Comparison of ENCODE assay signal across 20 cellular contexts in genomic region chr3:94378322-94378721, GRCh38.
DNase-seq lines count a peak whose midpoint lies in the region; ATAC-seq, FAIRE-seq and TF ChIP-seq lines count a peak whose summit lies in the region.
"Had no signal": no experiment of that assay in that cellular context is flagged by ENCODE, and none has a peak within 500 bp of the region (broad histone marks: within the 10 kb centered on the region; RNA-seq: fewer than 3 reads in every experiment).

No MANE protein-coding gene starts in this region.

- H3K4me3 ChIP-seq in mucosa of descending colon = no peak overlapping the region
- H3K4me3 ChIP-seq: A549; BLaER1 treated with 17β-estradiol and CSF1 and Interleukin-3, amounts not matched to agents 10 nM and 100 nM had no signal

- H3K9me3 ChIP-seq in mucosa of descending colon = no peaks in the 10 kb centered on the region
- H3K9me3 ChIP-seq: A549, Caco-2 had no signal

- no peaks in the 10 kb centered on the region for H3K36me3 Mint-ChIP-seq in stimulated activated naive B cell treated with anti-CD40 and anti-IgM and Interleukin-4, amounts not matched to agents 10 μg/mL and 1 μg/mL and 100 μg/mL, for 72 hours
- H3K36me3 Mint-ChIP-seq: CD8-positive, alpha-beta T cell had no signal

- H3K4me1 Mint-ChIP-seq in stimulated activated naive B cell treated with anti-CD40 and anti-IgM and Interleukin-4, amounts not matched to agents 10 μg/mL and 1 μg/mL and 100 μg/mL, for 72 hours = no peaks in the 10 kb centered on the region
- H3K4me1 Mint-ChIP-seq: B cell had no signal

- H3K9me3 Mint-ChIP-seq in stimulated activated naive B cell treated with anti-CD40 and anti-IgM and Interleukin-4, amounts not matched to agents 10 μg/mL and 1 μg/mL and 100 μg/mL, for 72 hours = peaks cover 3 to 4% of the 10 kb centered on the region in 2 donors
- H3K9me3 Mint-ChIP-seq: CD4-positive, alpha-beta T cell had no signal

- peak; percentile 9 for DNase-seq in HT-29 (ENCODE audit: low spot score)
- DNase-seq in mucosa of descending colon = no peak
- no peak for DNase-seq in stimulated activated naive B cell treated with anti-CD40 and anti-IgM and Interleukin-4, amounts not matched to agents 10 μg/mL and 1 μg/mL and 100 μg/mL, for 72 hours
- DNase-seq in stimulated activated CD4-positive, alpha-beta T cell treated with anti-CD3 and anti-CD28 coated beads, Interleukin-4, amount 100 ng/mL, for 1 hour = no peak
- DNase-seq: AML-193; Caco-2; Calu3; CD4-positive, alpha-beta T cell; CD8-positive, alpha-beta T cell; DMS79 treated with DMSO at 0.1 percent for 48 hours; GF-D8 had no signal

- intact Hi-C loops in mucosa of descending colon (cut with DNase I, micrococcal nuclease) = no loop called here

- TF ChIP-seq CTCF in mucosa of descending colon (IDR thresholded peaks at IDR 0.05) = no peak

- ATAC-seq in mucosa of descending colon = peak; percentile 78
- no peak for ATAC-seq in stimulated activated naive B cell treated with anti-CD40 and anti-IgM and Interleukin-4, amounts not matched to agents 10 μg/mL and 1 μg/mL and 100 μg/mL, for 72 hours (replicated peaks)
- ATAC-seq in GM19324 (IDR thresholded peaks at IDR 0.05; ENCODE audit: low FRiP score, unreplicated experiment) = no peak
- ATAC-seq: A549; CD8-positive, alpha-beta T cell had no signal

- no peaks in the 10 kb centered on the region for H3K4me1 ChIP-seq in mucosa of descending colon (ENCODE audit: low read depth)
- H3K4me1 ChIP-seq: A549, Caco-2 had no signal

- no peak overlapping the region for H3K27ac Mint-ChIP-seq in stimulated activated naive B cell treated with anti-CD40 and anti-IgM and Interleukin-4, amounts not matched to agents 10 μg/mL and 1 μg/mL and 100 μg/mL, for 72 hours
- H3K27ac Mint-ChIP-seq: B cell; CD4-positive, alpha-beta T cell; CD8-positive, alpha-beta T cell had no signal

- H3K36me3 ChIP-seq in mucosa of descending colon (ENCODE audit: low read depth) = no peaks in the 10 kb centered on the region
- H3K36me3 ChIP-seq: BLaER1 treated with 17β-estradiol and CSF1 and Interleukin-3, amounts not matched to agents 10 nM and 100 nM had no signal

- H3K27me3 Mint-ChIP-seq in stimulated activated naive B cell treated with anti-CD40 and anti-IgM and Interleukin-4, amounts not matched to agents 10 μg/mL and 1 μg/mL and 100 μg/mL, for 72 hours = no peaks in the 10 kb centered on the region
- H3K27me3 Mint-ChIP-seq: B cell; CD4-positive, alpha-beta T cell had no signal

- peak; percentile 18 for FAIRE-seq in endometrium (lab: Jason Lieb, UNC)
- FAIRE-seq: A549, D721Med, G401.6, GM12891, GM19239 had no signal

- no peak overlapping the region for H3K4me3 Mint-ChIP-seq in stimulated activated naive B cell treated with anti-CD40 and anti-IgM and Interleukin-4, amounts not matched to agents 10 μg/mL and 1 μg/mL and 100 μg/mL, for 72 hours
- H3K4me3 Mint-ChIP-seq: B cell; CD4-positive, alpha-beta T cell; CD8-positive, alpha-beta T cell had no signal
